Comparison of ENCODE assay signal across 9 cellular contexts in genomic region chr6:84816196-84816745, GRCh38. TPM values are rescaled to one million over a fixed set of nuclear protein-coding genes. Genes with fewer than 3 reads are reported as not detected.
"Had no signal": no experiment of that assay in that cellular context is flagged by ENCODE, and none has a peak within 500 bp of the region (broad histone marks: within the 10 kb centered on the region; RNA-seq: fewer than 3 reads in every experiment).

No MANE protein-coding gene starts in this region.

- H2AFZ ChIP-seq: GM23248 had no signal

- FAIRE-seq: HepG2 had no signal

- H3K4me3 ChIP-seq: GM23248, HAP-1 had no signal

- H3K27me3 Mint-ChIP-seq: IgD-negative memory B cell had no signal

- H3K9me3 Mint-ChIP-seq: HFFc6 had no signal

- H3K4me3 Mint-ChIP-seq: HFFc6, IgD-negative memory B cell had no signal

- ATAC-seq: HCT116, HepG2 had no signal

- H3K36me3 Mint-ChIP-seq: IgD-negative memory B cell had no signal

- H3K27ac ChIP-seq: GM23248, HL-60 had no signal

- H3K4me1 ChIP-seq: HAP-1 had no signal

- H3K9ac ChIP-seq: GM23248 had no signal

- H3K4me1 Mint-ChIP-seq: IgD-negative memory B cell had no signal

- H3K27ac Mint-ChIP-seq: HFFc6, IgD-negative memory B cell had no signal

- DNase-seq: GM23248, GOT3, H7, HFFc6 had no signal

- H3K9me3 ChIP-seq: HAP-1 had no signal

- H3K36me3 ChIP-seq: HAP-1 had no signal

RNA-seq across cellular contexts. Expression of gene TBX18, which starts 51.9 kb away (rescaled TPM):
- total RNA-seq: HepG2 had no signal
- polyA plus RNA-seq: HepG2, IgD-negative memory B cell had no signal
